ENCODE assay signal across 2 cellular contexts in genomic region chr4:82461710-82462109, GRCh38.
TF ChIP-seq lines count a peak whose summit lies in the region.

No MANE protein-coding gene starts in this region.

TF ChIP-seq in IMR-90, 13 proteins besides CTCF, POLR2A, EP300 and RAD21:
- TF ChIP-seq SMC3 (IDR thresholded peaks at IDR 0.05; ENCODE audit: low read depth, low read length): no peak
- no peak for TF ChIP-seq ELK1 (IDR thresholded peaks at IDR 0.05; ENCODE audit: borderline replicate concordance, low read depth, low read length)
- peak; percentile 63 for TF ChIP-seq MAFK (IDR thresholded peaks at IDR 0.05; ENCODE audit: low read depth, low read length)
- TF ChIP-seq RFX5 (IDR thresholded peaks at IDR 0.05; ENCODE audit: low read depth, low read length): no peak

TF ChIP-seq in SK-N-SH, 30 proteins besides CTCF, POLR2A, EP300 and RAD21:
- TF ChIP-seq GATA2 (CRISPR knock-in tag; IDR thresholded peaks at IDR 0.05): no peak
- no peak for TF ChIP-seq TEAD4 (IDR thresholded peaks at IDR 0.05; ENCODE audit: borderline replicate concordance, insufficient read depth)
- TF ChIP-seq SIN3A (IDR thresholded peaks at IDR 0.05; ENCODE audit: borderline replicate concordance, low read depth, low read length): no peak
- no peak for TF ChIP-seq FOXJ3 (CRISPR knock-in tag; IDR thresholded peaks at IDR 0.05)
- TF ChIP-seq NFIC (IDR thresholded peaks at IDR 0.05; ENCODE audit: borderline replicate concordance): no peak
- no peak for TF ChIP-seq YY1 (IDR thresholded peaks at IDR 0.05; ENCODE audit: low read depth)
